10 cellular contexts compared by ENCODE assay signal in the genomic region with DNA sequence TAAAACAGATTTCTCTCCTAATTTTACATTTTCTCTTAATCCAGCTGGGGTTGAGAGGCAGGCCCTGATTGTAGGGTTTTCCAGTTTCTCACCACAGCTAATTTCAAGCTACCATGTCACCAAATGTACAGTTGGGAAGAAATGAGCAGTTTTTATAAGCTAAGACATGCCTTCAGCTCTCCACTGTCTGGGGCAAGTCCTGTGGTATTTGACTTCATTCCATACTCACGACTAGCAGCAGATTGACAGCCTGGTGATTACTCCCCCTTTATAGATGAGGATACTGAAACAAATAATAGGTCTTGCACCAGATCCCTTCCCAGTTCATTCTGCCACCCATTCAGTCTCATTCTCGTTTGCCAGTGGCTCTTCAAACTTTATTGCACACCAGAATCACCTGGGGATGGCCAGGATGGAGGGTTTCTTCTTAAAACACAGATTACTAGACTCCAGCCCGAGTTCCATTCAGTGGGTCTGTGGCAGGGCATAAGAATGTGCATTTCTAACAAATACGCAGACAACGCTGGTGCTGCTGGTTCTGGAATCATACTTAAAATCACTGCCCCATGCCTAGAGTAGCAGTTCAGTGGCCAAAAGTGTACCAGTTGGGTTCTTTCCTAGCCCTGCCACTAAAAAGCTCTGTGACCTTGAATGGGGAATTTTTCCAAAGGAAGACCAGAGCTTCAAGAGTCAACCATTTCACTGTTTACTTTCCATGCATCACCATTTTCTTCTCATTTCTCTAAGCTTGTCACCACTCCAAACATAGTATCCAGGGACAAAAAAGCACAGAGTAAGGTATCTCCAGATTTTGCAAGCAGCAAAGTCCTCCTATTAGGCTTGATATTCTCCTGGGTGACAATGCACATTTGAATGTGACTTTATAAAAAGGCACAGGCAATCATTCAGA.
DNase-seq lines count a peak whose midpoint lies in the region; ATAC-seq and TF ChIP-seq lines count a peak whose summit lies in the region.
"Had no signal": no experiment of that assay in that cellular context is flagged by ENCODE, and none has a peak within 500 bp of the region (broad histone marks: within the 10 kb centered on the region; RNA-seq: fewer than 3 reads in every experiment).

No MANE protein-coding gene starts in this region.

- H3K27ac ChIP-seq in psoas muscle, result peak overlapping the region; percentile 92

- no peak overlapping the region for H3K4me3 ChIP-seq in fibroblast of villous mesenchyme (ENCODE audit: low read depth, low read length)
- H3K4me3 ChIP-seq in psoas muscle, result no peak overlapping the region

- peaks cover 67% of the 10 kb centered on the region for H3K4me1 ChIP-seq in psoas muscle

- H3K4me3 Mint-ChIP-seq in T-helper 17 cell, result no peak overlapping the region

- 54 to 55% (median 54%) methylated on average over 5 of the region's 5 CpGs for WGBS in psoas muscle, 3 donors

- no peaks in the 10 kb centered on the region for H3K36me3 ChIP-seq in psoas muscle (ENCODE audit: insufficient read depth in 1 of 2, low read depth in 1 of 2)

- ATAC-seq in T-helper 17 cell (no peak), psoas muscle (no peak), HG03565 (IDR thresholded peaks at IDR 0.05; ENCODE audit: unreplicated experiment) (no peak), HG03342 (IDR thresholded peaks at IDR 0.05; ENCODE audit: unreplicated experiment) (no peak)
- no peak for ATAC-seq in activated CD4-positive, CD25-positive, alpha-beta regulatory T cell treated with anti-CD3 and anti-CD28 coated beads, Interleukin-2, amount 50 U/mL, for 24 hours

- H3K9me3 ChIP-seq in T-helper 17 cell (ENCODE audit: control insufficient read depth, low read length, poor library complexity, severe bottlenecking) (no peaks in the 10 kb centered on the region), psoas muscle (no peaks in the 10 kb centered on the region)

- no peaks in the 10 kb centered on the region for H3K36me3 Mint-ChIP-seq in T-helper 17 cell (ENCODE audit: low read depth)

- H3K27me3 Mint-ChIP-seq in T-helper 17 cell, result peaks cover 3% of the 10 kb centered on the region

- H3K4me1 Mint-ChIP-seq in T-helper 17 cell, result peaks cover 7% of the 10 kb centered on the region

- H3K27me3 ChIP-seq in psoas muscle (ENCODE audit: insufficient read depth in 3 of 3, low read length in 2 of 3), result no peaks in the 10 kb centered on the region

- intact Hi-C loops in psoas muscle (cut with DNase I), result loop anchor here (2.0 to 5.0 kb wide), 3 partner anchors 40 to 64 kb away; a partner anchor contains a TSS

- H3K27ac Mint-ChIP-seq in T-helper 17 cell, result peak overlapping the region; percentile 75

- TF ChIP-seq CTCF in fibroblast of villous mesenchyme (IDR thresholded peaks at IDR 0.05; ENCODE audit: insufficient read depth, low read depth, low read length) (no peak), psoas muscle (IDR thresholded peaks at IDR 0.05) (no peak)

- DNase-seq in EH (ENCODE audit: low read depth) (peak; percentile 90), T-helper 17 cell (no peak), fibroblast of villous mesenchyme (ENCODE audit: low read depth) (peak; percentile 51), psoas muscle (no peak), NCI-H1092 treated with DMSO at 0.1 percent for 48 hours (lab: John Stamatoyannopoulos, UW) (no peak)
- DNase-seq: activated effector memory CD4-positive, alpha-beta T cell treated with anti-CD3 and anti-CD28 coated beads, Interleukin-2, amount 50 U/mL, for 16 hours; NCI-H1048 had no signal

Comparison
In these comparisons a context has a peak if more than half of its experiments do, and no peak if none do; other contexts are left out.
1. DNase-seq: peak in EH (single experiment) and fibroblast of villous mesenchyme (single experiment); none in T-helper 17 cell (0 of 3), psoas muscle (0 of 2) and NCI-H1092 treated with DMSO at 0.1 percent for 48 hours (single experiment).